25 cellular contexts compared by ENCODE assay signal in the genomic region with DNA sequence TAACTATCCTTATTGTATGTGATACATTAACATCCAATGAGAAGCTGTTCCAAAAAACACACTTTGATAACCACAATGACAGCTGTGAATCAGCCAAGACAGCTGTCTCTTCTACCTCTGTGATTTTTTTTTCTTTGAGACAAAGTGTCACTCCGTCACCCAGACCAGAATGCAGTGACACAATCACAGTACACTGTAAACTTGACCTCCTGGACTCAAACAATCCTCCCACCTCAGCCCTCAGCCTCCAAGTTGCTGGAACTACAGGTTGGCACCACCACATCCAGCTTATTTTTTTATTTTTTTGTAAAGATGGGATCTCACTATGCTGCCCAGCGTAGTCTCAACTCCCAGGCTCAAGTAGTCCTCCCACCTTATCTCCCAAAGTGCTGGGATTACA.
"Had no signal": no experiment of that assay in that cellular context is flagged by ENCODE, and none has a peak within 500 bp of the region (broad histone marks: within the 10 kb centered on the region; RNA-seq: fewer than 3 reads in every experiment).

No MANE protein-coding gene starts in this region.

- FAIRE-seq: small intestine, urothelium cell line had no signal

- DNase-seq: natural killer cell; occipital lobe; ovary; posterior cingulate gyrus; psoas muscle; right cardiac atrium; small intestine; stimulated activated CD4-positive, alpha-beta T cell treated with anti-CD3 and anti-CD28 coated beads, Interleukin-15, amount 100 ng/mL, for 24 hours; stimulated activated CD4-positive, alpha-beta T cell treated with anti-CD3 and anti-CD28 coated beads, Interleukin-2, amount 100 ng/mL, for 24 hours; stimulated activated CD4-positive, alpha-beta T cell treated with anti-CD3 and anti-CD28 coated beads, Interleukin-2, amount 100 ng/mL, for 48 hours; stimulated activated CD4-positive, alpha-beta T cell treated with anti-CD3 and anti-CD28 coated beads, Interleukin-4, amount 100 ng/mL, for 24 hours; stimulated activated naive B cell treated with anti-CD40 and anti-IgM and Interleukin-4, amounts not matched to agents 10 μg/mL and 1 μg/mL and 100 μg/mL, for 72 hours; stimulated activated naive CD4-positive, alpha-beta T cell treated with Interleukin-2 at 50 U/mL for 16 hours; stomach; thyroid gland; trophoblast cell; upper lobe of left lung had no signal

- H3K79me2 ChIP-seq: parathyroid adenoma had no signal

- ATAC-seq: natural killer cell; psoas muscle; right cardiac atrium; sciatic nerve; stimulated activated effector memory CD8-positive, alpha-beta T cell treated with anti-CD3 and anti-CD28 coated beads, Interleukin-12 subunit alpha, Interleukin-12 subunit beta, amount 100 ng/mL, for 72 hours; stimulated activated naive B cell treated with anti-CD40 and anti-IgM and Interleukin-4, amounts not matched to agents 10 μg/mL and 1 μg/mL and 100 μg/mL, for 72 hours had no signal

- H3K27ac ChIP-seq: neural progenitor cell, ovary, parathyroid adenoma, psoas muscle, stomach, thoracic aorta, thyroid gland, tibial nerve, upper lobe of left lung, vagina had no signal

- H3K9me3 ChIP-seq: ovary, psoas muscle, stomach, thoracic aorta, thyroid gland, tibial nerve, upper lobe of left lung, vagina had no signal

- H3K36me3 ChIP-seq: neural progenitor cell, ovary, stomach, thoracic aorta, thyroid gland, tibial nerve, upper lobe of left lung, vagina had no signal

- H3K4me2 ChIP-seq: neural progenitor cell had no signal

- H3K9ac ChIP-seq: neural progenitor cell, parathyroid adenoma had no signal

- H3K4me1 ChIP-seq: neural progenitor cell, parathyroid adenoma, psoas muscle, stomach, thyroid gland, tibial nerve, upper lobe of left lung, vagina had no signal

- H3K4me3 ChIP-seq: neural progenitor cell, ovary, psoas muscle, stomach, thoracic aorta, thyroid gland, tibial nerve, upper lobe of left lung, vagina had no signal

- H3K27me3 ChIP-seq: neural progenitor cell, ovary, stomach, thyroid gland, tibial nerve, upper lobe of left lung, vagina had no signal

- H2AFZ ChIP-seq: neural progenitor cell, parathyroid adenoma had no signal
